18 cellular contexts compared by ENCODE assay signal in genomic region chr9:127175319-127175715, GRCh38. TPM values are rescaled to one million over a fixed set of nuclear protein-coding genes. Genes with fewer than 3 reads are reported as not detected.
DNase-seq lines count a peak whose midpoint lies in the region; ATAC-seq and TF ChIP-seq lines count a peak whose summit lies in the region.
"Had no signal": no experiment of that assay in that cellular context is flagged by ENCODE, and none has a peak within 500 bp of the region (broad histone marks: within the 10 kb centered on the region; RNA-seq: fewer than 3 reads in every experiment).

No MANE protein-coding gene starts in this region.

- no peaks in the 10 kb centered on the region for H3K36me3 Mint-ChIP-seq in activated naive CD4-positive, alpha-beta T cell treated with anti-CD3 and anti-CD28 coated beads, Interleukin-2, amount 10 ng/mL, durations not matched to agents 7 days and 5 days
- H3K36me3 Mint-ChIP-seq: CD14-positive monocyte had no signal

- H3K27me3 Mint-ChIP-seq in activated naive CD4-positive, alpha-beta T cell treated with anti-CD3 and anti-CD28 coated beads, Interleukin-2, amount 10 ng/mL, durations not matched to agents 7 days and 5 days = peaks cover 20% of the 10 kb centered on the region

- peak overlapping the region in 1 of 5 donors; percentile 44 for H3K9ac ChIP-seq in subcutaneous abdominal adipose tissue (ENCODE audit: low read length in 5 of 5)

- H3K9me3 Mint-ChIP-seq in activated naive CD4-positive, alpha-beta T cell treated with anti-CD3 and anti-CD28 coated beads, Interleukin-2, amount 10 ng/mL, durations not matched to agents 7 days and 5 days = no peaks in the 10 kb centered on the region
- H3K9me3 Mint-ChIP-seq: CD14-positive monocyte had no signal

- no peak for TF ChIP-seq CTCF in RWPE2 (IDR thresholded peaks at IDR 0.05; ENCODE audit: poor library complexity, severe bottlenecking)

- H3K4me3 Mint-ChIP-seq in activated naive CD4-positive, alpha-beta T cell treated with anti-CD3 and anti-CD28 coated beads, Interleukin-2, amount 10 ng/mL, durations not matched to agents 7 days and 5 days = no peak overlapping the region
- H3K4me3 Mint-ChIP-seq: CD14-positive monocyte had no signal

- DNase-seq in activated effector memory CD4-positive, alpha-beta T cell treated with anti-CD3 and anti-CD28 coated beads, Interleukin-2, amount 50 U/mL, for 16 hours = peak; percentile 31
- DNase-seq in activated effector memory CD4-positive, alpha-beta T cell treated with Interleukin-2 at 50 U/mL for 16 hours = no peak
- peak; percentile 15 for DNase-seq in RWPE2 (ENCODE audit: low spot score)
- peak; percentile 55 for DNase-seq in mesenteric fat pad (ENCODE audit: low spot score)
- DNase-seq in activated naive CD4-positive, alpha-beta T cell treated with anti-CD3 and anti-CD28 coated beads, Interleukin-2, amount 10 ng/mL, durations not matched to agents 7 days and 5 days = no peak
- DNase-seq: MG63, NCI-H1417, NCI-H1694 treated with DMSO at 0.1 percent for 48 hours, NCI-H2081 treated with DMSO at 0.1 percent for 48 hours, NCI-H2171 treated with DMSO at 0.1 percent for 48 hours, NCI-H524 treated with DMSO at 0.1 percent for 48 hours, NCI-H82 had no signal

- no peaks in the 10 kb centered on the region for H3K27me3 ChIP-seq in RWPE2 (ENCODE audit: insufficient read depth, poor library complexity, severe bottlenecking)
- no peaks in the 10 kb centered on the region for H3K27me3 ChIP-seq in subcutaneous abdominal adipose tissue (ENCODE audit: control insufficient read depth in 5 of 5, insufficient read depth in 4 of 5, low read length in 5 of 5)
- H3K27me3 ChIP-seq: MG63 had no signal

- ATAC-seq in RWPE2 (ENCODE audit: low read depth) = no peak
- ATAC-seq in HG03175 (IDR thresholded peaks at IDR 0.05; ENCODE audit: unreplicated experiment) = no peak
- ATAC-seq in GM21619 (IDR thresholded peaks at IDR 0.05; ENCODE audit: unreplicated experiment) = no peak
- ATAC-seq: K562, Panc1 had no signal

- no peak overlapping the region for H3K4me3 ChIP-seq in RWPE2 (ENCODE audit: severe bottlenecking)
- peak overlapping the region in 1 of 5 donors; percentile 19 for H3K4me3 ChIP-seq in subcutaneous abdominal adipose tissue (ENCODE audit: low read depth in 1 of 5, low read length in 5 of 5)
- H3K4me3 ChIP-seq: K562, MG63 had no signal

- H3K27ac ChIP-seq in RWPE2 (ENCODE audit: poor library complexity, severe bottlenecking) = no peak overlapping the region
- H3K27ac ChIP-seq in subcutaneous abdominal adipose tissue (ENCODE audit: low read depth, low read length) = peak overlapping the region; percentile 27

- H3K4me1 ChIP-seq in RWPE2 (ENCODE audit: insufficient read depth, poor library complexity, severe bottlenecking) = no peaks in the 10 kb centered on the region
- H3K4me1 ChIP-seq in subcutaneous abdominal adipose tissue (ENCODE audit: control insufficient read depth in 5 of 5, insufficient read depth in 5 of 5, low read length in 5 of 5) = peaks cover 7 to 61% (median 52%) of the 10 kb centered on the region in 5 donors

- no peak overlapping the region for H3K27ac Mint-ChIP-seq in activated naive CD4-positive, alpha-beta T cell treated with anti-CD3 and anti-CD28 coated beads, Interleukin-2, amount 10 ng/mL, durations not matched to agents 7 days and 5 days

- H3K4me1 Mint-ChIP-seq in activated naive CD4-positive, alpha-beta T cell treated with anti-CD3 and anti-CD28 coated beads, Interleukin-2, amount 10 ng/mL, durations not matched to agents 7 days and 5 days = no peaks in the 10 kb centered on the region

- H3K9me3 ChIP-seq in RWPE2 (ENCODE audit: severe bottlenecking) (no peaks in the 10 kb centered on the region), subcutaneous abdominal adipose tissue (ENCODE audit: control insufficient read depth in 5 of 5, low read length in 5 of 5) (no peaks in the 10 kb centered on the region)
- H3K9me3 ChIP-seq: MG63 had no signal

- CTCF ChIA-PET in activated naive CD4-positive, alpha-beta T cell treated with anti-CD3 and anti-CD28 coated beads, Interleukin-2, amount 10 ng/mL, durations not matched to agents 7 days and 5 days (lab: Charles Lee) = interaction anchor here (1.4 kb wide), 1 partner anchor 11 kb away, joined by 4 read pairs; no protein-coding TSS in a partner anchor

- H3K36me3 ChIP-seq in RWPE2 (ENCODE audit: low read depth) (no peaks in the 10 kb centered on the region), subcutaneous abdominal adipose tissue (ENCODE audit: control insufficient read depth in 5 of 5, insufficient read depth in 5 of 5, low read length in 5 of 5) (no peaks in the 10 kb centered on the region)
- H3K36me3 ChIP-seq: MG63 had no signal

RNA-seq across cellular contexts. Expression of gene ANGPTL2, which starts 52.9 kb away (rescaled TPM):
- 169 TPM for total RNA-seq in mesenteric fat pad
- total RNA-seq: K562 had no signal

Comparison
In these comparisons a context has a peak if more than half of its experiments do, and no peak if none do; other contexts are left out.
1. DNase-seq: peak in activated effector memory CD4-positive, alpha-beta T cell treated with anti-CD3 and anti-CD28 coated beads, Interleukin-2, amount 50 U/mL, for 16 hours (single experiment), RWPE2 (single experiment) and mesenteric fat pad (single experiment); none in activated effector memory CD4-positive, alpha-beta T cell treated with Interleukin-2 at 50 U/mL for 16 hours (single experiment) and activated naive CD4-positive, alpha-beta T cell treated with anti-CD3 and anti-CD28 coated beads, Interleukin-2, amount 10 ng/mL, durations not matched to agents 7 days and 5 days (single experiment).